In genomic region chr17:11997972-11998233, GRCh38 we compare ENCODE assay signal across 8 cellular contexts. TPM values are rescaled to one million over a fixed set of nuclear protein-coding genes. Genes with fewer than 3 reads are reported as not detected.
DNase-seq lines count a peak whose midpoint lies in the region; ATAC-seq, FAIRE-seq and TF ChIP-seq lines count a peak whose summit lies in the region.

No MANE protein-coding gene starts in this region.

- H3K4me2 ChIP-seq in KMS-11 = no peak overlapping the region; the same call in 1 of the 2 replicates

- peak overlapping the region; percentile 95 for H3K4me3 ChIP-seq in BJ (ENCODE audit: low read depth, low read length)
- no peak overlapping the region for H3K4me3 ChIP-seq in KMS-11 (IDR thresholded peaks at IDR 0.05; ENCODE audit: insufficient read depth, low read depth, low read length)
- H3K4me3 ChIP-seq in coronary artery = peak overlapping the region; percentile 90

- CTCF ChIA-PET in BJ (lab: Yijun Ruan, JAX) = interaction anchor here (0.7 to 2.0 kb wide), 3 partner anchors 9 to 21 kb away, joined by 3 to 9 read pairs (median 4); no protein-coding TSS in a partner anchor

- H3K36me3 ChIP-seq in BJ (ENCODE audit: control insufficient read depth, insufficient read depth, low read length) (no peaks in the 10 kb centered on the region), KMS-11 (ENCODE audit: insufficient read depth) (no peaks in the 10 kb centered on the region)

- H3K79me2 ChIP-seq in KMS-11 (ENCODE audit: insufficient read depth, low read depth) = no peaks in the 10 kb centered on the region

- TF ChIP-seq CTCF in BJ (IDR thresholded peaks at IDR 0.05; ENCODE audit: insufficient read depth, low read depth, low read length) (no peak), KMS-11 (conservative IDR thresholded peaks at IDR 0.05; ENCODE audit: low read depth, low read length) (no peak), coronary artery (IDR thresholded peaks at IDR 0.05) (no peak), nephron (IDR thresholded peaks at IDR 0.05; ENCODE audit: unreplicated experiment in 3 of 3) (no peak)

- peak overlapping the region; percentile 89 to 93 (median 90) for H3K4me3 Mint-ChIP-seq in nephron

- no peaks in the 10 kb centered on the region for H3K27me3 Mint-ChIP-seq in nephron (ENCODE audit: low read depth)

- no peak for DNase-seq in BJ (ENCODE audit: low read depth)
- DNase-seq in coronary artery (ENCODE audit: low spot score) = no peak
- no peak for DNase-seq in frontal cortex (ENCODE audit: low spot score in 2 of 2)
- DNase-seq in NCI-H1694 (lab: John Stamatoyannopoulos, UW) = no peak
- no peak for DNase-seq in stimulated activated naive CD4-positive, alpha-beta T cell treated with Interleukin-2 at 50 U/mL for 16 hours (lab: John Stamatoyannopoulos, UW)

- no peaks in the 10 kb centered on the region for H4K20me1 ChIP-seq in KMS-11 (ENCODE audit: insufficient read depth)

- H3K4me1 ChIP-seq in KMS-11 (ENCODE audit: low read depth, poor library complexity, severe bottlenecking) = no peaks in the 10 kb centered on the region

- no peak for FAIRE-seq in frontal cortex (lab: Jason Lieb, UNC)

- H3K27me3 ChIP-seq in BJ (ENCODE audit: control insufficient read depth, insufficient read depth, low read length) = no peaks in the 10 kb centered on the region
- no peaks in the 10 kb centered on the region for H3K27me3 ChIP-seq in KMS-11 (ENCODE audit: insufficient read depth, low read depth)

- H3K27ac Mint-ChIP-seq in nephron = peak overlapping the region; percentile 76 to 96 (median 92)

- H3K4me1 Mint-ChIP-seq in nephron = peaks cover 4% of the 10 kb centered on the region

- peaks cover 4% of the 10 kb centered on the region for H3K36me3 Mint-ChIP-seq in nephron (ENCODE audit: low read depth)

- POLR2A ChIA-PET in BJ (lab: Charles Lee) = interaction anchor here (1.2 kb wide), 1 partner anchor 22 kb away, joined by 13 read pairs; the partner anchor contains the start of gene MAP2K4

- H3K27ac ChIP-seq in KMS-11 (no peak overlapping the region), coronary artery (peak overlapping the region; percentile 74 to 81)

- H3K9me3 Mint-ChIP-seq in nephron = no peaks in the 10 kb centered on the region

- ATAC-seq in HG03139 (IDR thresholded peaks at IDR 0.05; ENCODE audit: unreplicated experiment) = no peak

- H3K9ac ChIP-seq in KMS-11 = no peak overlapping the region

- H2AFZ ChIP-seq in KMS-11 (ENCODE audit: low read depth) = peak overlapping the region; percentile 49; the same call in 1 of the 2 replicates

RNA-seq across cellular contexts. Expression of gene ZNF18, which starts 0.6 kb away (rescaled TPM):
- polyA plus RNA-seq in BJ (2011; rRNA removed) = 6.2 and 6.9 TPM in 2 replicates
- 3.4 and 5.1 TPM in 2 replicates for polyA minus RNA-seq in BJ (2011; rRNA and poly(A)+ RNA removed)
- 22.8 TPM for total RNA-seq in frontal cortex

RNA-seq across cellular contexts. Expression of gene MAP2K4, which starts 22.8 kb away (rescaled TPM):
- 12.8 and 22.5 TPM in 2 replicates for polyA plus RNA-seq in BJ (2011; rRNA removed)
- 10.6 and 13.4 TPM in 2 replicates for polyA minus RNA-seq in BJ (2011; rRNA and poly(A)+ RNA removed)
- 109 TPM for total RNA-seq in frontal cortex
